In the genomic region with DNA sequence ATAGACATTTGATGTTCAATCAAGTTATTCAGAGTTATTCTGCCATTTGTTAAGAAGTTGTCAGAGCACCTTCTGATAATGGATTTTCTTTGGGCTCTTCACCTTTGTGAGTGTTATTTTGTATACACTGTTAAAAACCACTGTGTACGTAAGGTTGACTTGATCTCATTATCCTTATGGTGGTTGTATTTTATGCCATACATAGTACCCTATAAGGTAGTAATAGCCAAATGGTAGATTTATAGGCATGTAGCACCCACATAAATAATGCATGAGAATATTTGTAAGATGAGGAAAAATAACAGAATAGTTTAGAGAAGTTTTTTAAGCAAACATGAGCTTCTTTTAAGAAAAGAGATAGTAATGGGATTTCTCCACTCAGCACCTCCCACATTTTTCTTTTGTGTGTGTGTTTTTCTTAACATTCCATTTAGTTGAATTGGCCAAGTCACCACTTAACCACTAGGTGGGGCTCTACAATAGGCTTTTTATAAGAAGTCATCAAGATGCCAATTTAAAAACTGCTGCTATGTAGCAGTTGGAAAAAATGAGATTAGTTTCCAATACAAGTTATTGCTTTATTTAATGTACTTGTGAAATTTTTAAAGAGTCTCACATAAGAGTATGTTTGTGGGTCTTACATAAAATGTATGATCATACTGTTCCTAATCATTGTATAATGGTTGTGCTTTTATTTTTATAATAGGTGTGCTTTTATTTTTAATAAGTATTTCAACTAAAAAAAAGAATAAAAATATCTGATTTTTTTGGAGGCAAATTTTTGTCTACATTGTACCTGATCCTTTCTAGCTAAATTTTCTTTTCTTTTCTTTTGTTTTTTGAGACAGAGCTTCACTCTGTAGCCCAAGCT, we compare ENCODE assay signal across 8 cellular contexts. TPM values are rescaled to one million over a fixed set of nuclear protein-coding genes. Genes with fewer than 3 reads are reported as not detected.
DNase-seq lines count a peak whose midpoint lies in the region; ATAC-seq and TF ChIP-seq lines count a peak whose summit lies in the region.

No MANE protein-coding gene starts in this region.

- no peaks in the 10 kb centered on the region for H4K20me1 ChIP-seq in smooth muscle cell (ENCODE audit: low read depth)

- no peaks in the 10 kb centered on the region for H3K4me1 ChIP-seq in body of pancreas
- H3K4me1 ChIP-seq in smooth muscle cell (ENCODE audit: low read depth), result no peaks in the 10 kb centered on the region

- TF ChIP-seq CTCF in body of pancreas (IDR thresholded peaks at IDR 0.05), result peak; percentile 51 to 83 (median 75)
- peak; percentile 90 for TF ChIP-seq CTCF in smooth muscle cell (IDR thresholded peaks at IDR 0.05; ENCODE audit: borderline replicate concordance, insufficient read depth, poor library complexity, severe bottlenecking)

- 22 to 42% methylated on average over 1 of the region's 1 CpG for WGBS in body of pancreas, 2 donors
- WGBS in smooth muscle cell (ENCODE audit: low lambda C conversion rate), result 88% methylated on average over 1 of the region's 1 CpG

- intact Hi-C loops in body of pancreas (cut with DNase I), result no loop called here

- no peak overlapping the region for H3K4me2 ChIP-seq in smooth muscle cell

- no peak overlapping the region for H3K4me3 ChIP-seq in body of pancreas
- no peak overlapping the region for H3K4me3 ChIP-seq in smooth muscle cell

- H3K36me3 ChIP-seq in body of pancreas (replicated peaks in 1 of 2; ENCODE audit: insufficient read depth in 1 of 2, low read depth in 2 of 2), result peaks cover 0 to 10% of the 10 kb centered on the region in 2 donors
- H3K36me3 ChIP-seq in smooth muscle cell (ENCODE audit: low read depth), result peaks cover 12% of the 10 kb centered on the region

- H3K79me2 ChIP-seq in smooth muscle cell (ENCODE audit: low read depth), result no peaks in the 10 kb centered on the region

- H3K27me3 ChIP-seq in body of pancreas (no peaks in the 10 kb centered on the region), smooth muscle cell (ENCODE audit: low read depth) (no peaks in the 10 kb centered on the region)

- no peaks in the 10 kb centered on the region for H3K9me3 ChIP-seq in body of pancreas
- no peaks in the 10 kb centered on the region for H3K9me3 ChIP-seq in smooth muscle cell (replicated peaks; ENCODE audit: low read depth)

- no peak overlapping the region for H3K27ac ChIP-seq in body of pancreas
- no peak overlapping the region for H3K27ac ChIP-seq in smooth muscle cell (ENCODE audit: low read depth)

- H2AFZ ChIP-seq in smooth muscle cell (ENCODE audit: low read depth), result no peak overlapping the region

- H3K9ac ChIP-seq in smooth muscle cell (ENCODE audit: low read depth), result no peak overlapping the region

- peak; percentile 68 for ATAC-seq in body of pancreas
- no peak for ATAC-seq in HG03439 (IDR thresholded peaks at IDR 0.05; ENCODE audit: unreplicated experiment)
- ATAC-seq in GM21825 (IDR thresholded peaks at IDR 0.05; ENCODE audit: unreplicated experiment), result no peak

- TF ChIP-seq POLR2A in body of pancreas (IDR thresholded peaks at IDR 0.05), result no peak

- DNase-seq in DMS53 treated with DMSO at 0.1 percent for 48 hours (lab: John Stamatoyannopoulos, UW; ENCODE audit: unreplicated experiment) (peak; percentile 82), HPDE6-E6E7 (ENCODE audit: extremely low spot score) (peak; percentile 21), NCI-H748 treated with DMSO at 0.1 percent for 48 hours (lab: John Stamatoyannopoulos, UW) (peak; percentile 60), body of pancreas (peak; percentile 36 to 70 (median 48)), iPS DF 4.7 (ENCODE audit: extremely low read depth, low spot score) (peak; percentile 36), smooth muscle cell (lab: John Stamatoyannopoulos, UW; ENCODE audit: unreplicated experiment) (no peak)

- H3F3A ChIP-seq in smooth muscle cell (ENCODE audit: low read depth), result no peaks in the 10 kb centered on the region

RNA-seq across cellular contexts. Expression of a gene that starts 41.1 kb away (rescaled TPM):
- 10 to 100 TPM; 10.5 to 15.6 TPM for total RNA-seq in body of pancreas
- 26.6 and 28.7 TPM in 2 replicates for total RNA-seq in smooth muscle cell
- 72.1 and 76.8 TPM in 2 replicates for polyA plus RNA-seq in smooth muscle cell
